In the genomic region with DNA sequence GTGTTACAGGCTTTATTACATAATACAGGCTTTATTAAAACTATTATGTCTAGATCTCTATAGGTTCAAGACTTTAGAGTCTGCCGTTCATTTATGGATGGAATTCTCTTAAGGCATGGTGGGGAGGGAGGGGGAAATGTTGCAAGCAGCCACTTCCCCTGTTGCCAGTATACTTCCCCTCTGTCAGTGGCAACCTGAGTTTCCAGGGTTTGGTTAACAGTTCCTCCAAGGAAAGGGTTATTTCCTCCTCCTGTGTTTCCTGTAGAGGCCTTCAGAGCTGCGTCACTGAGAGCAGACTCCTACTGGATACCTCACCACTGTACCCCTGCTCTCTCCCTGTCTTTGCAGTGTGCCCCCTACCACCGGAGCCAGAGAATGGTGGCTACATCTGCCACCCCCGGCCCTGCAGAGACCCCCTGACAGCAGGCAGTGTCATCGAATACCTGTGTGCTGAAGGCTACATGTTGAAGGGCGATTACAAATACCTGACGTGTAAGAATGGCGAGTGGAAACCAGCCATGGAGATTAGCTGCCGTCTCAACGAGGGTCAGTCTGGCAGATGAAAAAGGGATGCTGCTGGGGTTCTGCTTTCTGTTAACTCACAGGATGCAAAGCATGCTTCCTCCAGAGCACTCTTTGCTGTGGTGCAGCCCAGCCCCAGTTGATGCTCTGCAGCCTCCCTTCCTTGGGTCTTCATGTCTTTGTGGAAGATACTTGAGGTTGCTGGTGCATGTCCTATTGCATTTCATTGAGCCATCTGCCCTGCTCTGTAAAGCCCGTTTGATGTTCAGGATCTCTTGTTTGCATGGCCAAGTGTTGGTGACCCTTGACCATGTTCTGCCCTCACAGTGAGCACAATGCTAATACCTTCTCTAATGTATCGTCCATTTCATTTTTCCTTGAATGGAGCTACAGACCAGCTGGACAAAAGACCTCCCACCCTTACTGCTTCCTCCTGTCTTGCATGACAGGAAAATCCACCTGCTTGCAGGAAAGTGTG, we compare ENCODE assay signal across 8 cellular contexts.
A peak's percentile ranks its signal among the peaks of the same experiment; 100 is the strongest.
DNase-seq lines count a peak whose midpoint lies in the region; ATAC-seq and TF ChIP-seq lines count a peak whose summit lies in the region.

No MANE protein-coding gene starts in this region.

- H3K9me3 Mint-ChIP-seq in activated CD8-positive, alpha-beta T cell treated with anti-CD3 and anti-CD28 coated beads for 36 hours: no peaks in the 10 kb centered on the region
- no peaks in the 10 kb centered on the region for H3K9me3 Mint-ChIP-seq in memory B cell

- no peaks in the 10 kb centered on the region for H3K4me1 ChIP-seq in foreskin keratinocyte

- TF ChIP-seq CTCF in activated CD8-positive, alpha-beta T cell treated with anti-CD3 and anti-CD28 coated beads for 36 hours (IDR thresholded peaks at IDR 0.05): no peak
- no peak for TF ChIP-seq CTCF in foreskin keratinocyte (conservative IDR thresholded peaks at IDR 0.05)

- H3K4me3 Mint-ChIP-seq in activated CD8-positive, alpha-beta T cell treated with anti-CD3 and anti-CD28 coated beads for 36 hours: no peak overlapping the region
- peak overlapping the region; percentile 71 for H3K4me3 Mint-ChIP-seq in memory B cell

- no peaks in the 10 kb centered on the region for H3K27me3 ChIP-seq in foreskin keratinocyte

- ATAC-seq in activated CD8-positive, alpha-beta T cell treated with anti-CD3 and anti-CD28 coated beads for 36 hours: no peak
- ATAC-seq in memory B cell (ENCODE audit: low read depth) (peak; percentile 85), foreskin keratinocyte (no peak), GM18498 (IDR thresholded peaks at IDR 0.05; ENCODE audit: unreplicated experiment) (no peak), SK-N-SH treated with all-trans-retinoic acid at 6 μM for 48 hours (no peak)

- peaks cover 50% of the 10 kb centered on the region for H3K4me1 Mint-ChIP-seq in activated CD8-positive, alpha-beta T cell treated with anti-CD3 and anti-CD28 coated beads for 36 hours (ENCODE audit: low read depth)
- peaks cover 39% of the 10 kb centered on the region for H3K4me1 Mint-ChIP-seq in memory B cell

- peak; percentile 87 for DNase-seq in CD1c-positive myeloid dendritic cell (ENCODE audit: extremely low spot score)
- peak; percentile 65 for DNase-seq in KBM-7
- no peak for DNase-seq in activated CD8-positive, alpha-beta T cell treated with anti-CD3 and anti-CD28 coated beads for 36 hours
- peak in 1 of 2 donors; percentile 16 for DNase-seq in memory B cell (ENCODE audit: low spot score in 2 of 2)
- no peak for DNase-seq in foreskin keratinocyte
- DNase-seq in activated effector memory CD4-positive, alpha-beta T cell treated with anti-CD3 and anti-CD28 coated beads, Interleukin-2, amount 50 U/mL, for 16 hours: no peak

- CTCF ChIA-PET in activated CD8-positive, alpha-beta T cell treated with anti-CD3 and anti-CD28 coated beads for 36 hours (lab: Charles Lee): interaction anchor here (0.7 to 2.2 kb wide), 3 partner anchors 23 to 98 kb away, joined by 3 to 10 read pairs (median 3); no protein-coding TSS in a partner anchor

- H3K36me3 Mint-ChIP-seq in activated CD8-positive, alpha-beta T cell treated with anti-CD3 and anti-CD28 coated beads for 36 hours (ENCODE audit: low read depth): peaks cover 43% of the 10 kb centered on the region
- peaks cover 18% of the 10 kb centered on the region for H3K36me3 Mint-ChIP-seq in memory B cell

- no peak overlapping the region for H3K27ac ChIP-seq in foreskin keratinocyte

- H3K27ac Mint-ChIP-seq in activated CD8-positive, alpha-beta T cell treated with anti-CD3 and anti-CD28 coated beads for 36 hours: peak overlapping the region; percentile 46
- H3K27ac Mint-ChIP-seq in memory B cell: peak overlapping the region; percentile 94

- intact Hi-C loops in activated CD8-positive, alpha-beta T cell treated with anti-CD3 and anti-CD28 coated beads for 36 hours (cut with micrococcal nuclease): no loop called here

- POLR2A ChIA-PET in activated CD8-positive, alpha-beta T cell treated with anti-CD3 and anti-CD28 coated beads for 36 hours (lab: Charles Lee): interaction anchor here (0.9 to 1.2 kb wide), 3 partner anchors 88 to 110 kb away, joined by 3 read pairs; no protein-coding TSS in a partner anchor

- no peaks in the 10 kb centered on the region for H3K27me3 Mint-ChIP-seq in activated CD8-positive, alpha-beta T cell treated with anti-CD3 and anti-CD28 coated beads for 36 hours
- no peaks in the 10 kb centered on the region for H3K27me3 Mint-ChIP-seq in memory B cell

- in situ Hi-C loops in KBM-7 (cut with MboI; ENCODE audit: low pct_unique_long_range_greater_than_20kb, low sequenced_read_pairs): no loop called here

TF ChIP-seq in SK-N-SH treated with all-trans-retinoic acid at 6 μM for 48 hours, 23 proteins besides CTCF, POLR2A, EP300 and RAD21:
- TF ChIP-seq PATZ1 (CRISPR knock-in tag; IDR thresholded peaks at IDR 0.05; ENCODE audit: borderline replicate concordance) (no peak), TSHZ2 (CRISPR knock-in tag; IDR thresholded peaks at IDR 0.05) (no peak), BACH2 (CRISPR knock-in tag; IDR thresholded peaks at IDR 0.05; ENCODE audit: borderline replicate concordance) (no peak), CREB5 (CRISPR knock-in tag; IDR thresholded peaks at IDR 0.05; ENCODE audit: low read depth) (no peak), ZC3H10 (CRISPR knock-in tag; IDR thresholded peaks at IDR 0.05) (no peak), RARB (CRISPR knock-in tag; IDR thresholded peaks at IDR 0.05) (no peak), TCF4 (CRISPR knock-in tag; IDR thresholded peaks at IDR 0.05; ENCODE audit: borderline replicate concordance) (no peak), ZNF70 (CRISPR knock-in tag; IDR thresholded peaks at IDR 0.05) (no peak), CSDC2 (CRISPR knock-in tag; IDR thresholded peaks at IDR 0.05) (no peak), OSR1 (CRISPR knock-in tag; IDR thresholded peaks at IDR 0.05) (no peak), ZFP30 (CRISPR knock-in tag; IDR thresholded peaks at IDR 0.05) (no peak), ARNTL (CRISPR knock-in tag; IDR thresholded peaks at IDR 0.05; ENCODE audit: borderline replicate concordance, low read depth) (no peak)
- TF ChIP-seq, protein P1, sequence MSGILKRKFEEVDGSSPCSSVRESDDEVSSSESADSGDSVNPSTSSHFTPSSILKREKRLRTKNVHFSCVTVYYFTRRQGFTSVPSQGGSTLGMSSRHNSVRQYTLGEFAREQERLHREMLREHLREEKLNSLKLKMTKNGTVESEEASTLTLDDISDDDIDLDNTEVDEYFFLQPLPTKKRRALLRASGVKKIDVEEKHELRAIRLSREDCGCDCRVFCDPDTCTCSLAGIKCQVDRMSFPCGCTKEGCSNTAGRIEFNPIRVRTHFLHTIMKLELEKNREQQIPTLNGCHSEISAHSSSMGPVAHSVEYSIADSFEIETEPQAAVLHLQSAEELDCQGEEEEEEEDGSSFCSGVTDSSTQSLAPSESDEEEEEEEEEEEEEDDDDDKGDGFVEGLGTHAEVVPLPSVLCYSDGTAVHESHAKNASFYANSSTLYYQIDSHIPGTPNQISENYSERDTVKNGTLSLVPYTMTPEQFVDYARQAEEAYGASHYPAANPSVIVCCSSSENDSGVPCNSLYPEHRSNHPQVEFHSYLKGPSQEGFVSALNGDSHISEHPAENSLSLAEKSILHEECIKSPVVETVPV (CRISPR knock-in tag; IDR thresholded peaks at IDR 0.05): no peak

Comparison
In these comparisons a context has a peak if more than half of its experiments do, and no peak if none do; other contexts are left out.
1. DNase-seq: peak in CD1c-positive myeloid dendritic cell (single experiment) and KBM-7 (single experiment); none in activated CD8-positive, alpha-beta T cell treated with anti-CD3 and anti-CD28 coated beads for 36 hours (single experiment), foreskin keratinocyte (0 of 2) and activated effector memory CD4-positive, alpha-beta T cell treated with anti-CD3 and anti-CD28 coated beads, Interleukin-2, amount 50 U/mL, for 16 hours (single experiment).